ENCODE assay signal across 10 cellular contexts in the genomic region with DNA sequence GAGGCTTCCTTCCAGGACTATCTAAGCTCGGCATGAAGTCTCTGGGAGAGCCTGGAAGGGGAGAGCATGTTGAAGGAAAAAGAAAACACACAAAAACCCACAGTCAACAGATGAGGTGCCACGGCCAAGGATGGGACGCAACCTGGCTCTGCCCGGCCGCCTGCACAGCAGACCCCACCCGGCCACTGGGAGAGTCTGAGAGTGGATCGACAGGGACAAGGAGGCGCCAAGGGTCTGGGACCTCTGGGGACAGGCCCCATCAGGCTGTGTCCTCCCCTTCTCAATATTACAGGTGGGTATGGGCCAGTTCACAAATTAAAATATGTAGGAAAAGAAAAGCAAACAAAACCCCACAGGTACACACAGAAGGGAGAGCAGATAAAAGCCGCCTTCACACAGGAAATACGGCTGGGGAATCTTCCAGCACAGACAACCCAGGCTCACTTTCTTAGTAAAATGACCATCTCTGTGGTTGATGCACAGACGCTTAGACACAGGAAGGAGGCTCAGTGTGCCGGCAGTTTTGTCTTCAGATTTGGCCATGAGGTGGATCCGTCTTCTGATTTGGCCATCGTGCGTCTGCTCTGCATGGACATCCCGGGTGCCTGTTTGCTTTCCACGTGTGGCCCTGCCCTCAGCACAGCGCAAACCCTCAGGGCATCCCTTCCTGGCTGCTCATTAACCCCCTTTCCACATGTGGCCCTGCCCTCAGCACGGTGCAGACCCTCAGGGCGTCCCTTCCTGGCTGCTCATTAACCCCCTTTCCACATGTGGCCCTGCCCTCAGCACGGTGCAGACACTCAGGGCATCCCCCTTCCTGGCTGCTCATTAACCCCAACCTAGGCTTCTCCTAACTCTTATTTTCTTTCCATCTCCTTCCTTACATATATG.
DNase-seq lines count a peak whose midpoint lies in the region; ATAC-seq and TF ChIP-seq lines count a peak whose summit lies in the region.
"Had no signal": no experiment of that assay in that cellular context is flagged by ENCODE, and none has a peak within 500 bp of the region (broad histone marks: within the 10 kb centered on the region; RNA-seq: fewer than 3 reads in every experiment).

No MANE protein-coding gene starts in this region.

- dilution Hi-C loops in mammary epithelial cell (cut with HindIII; ENCODE audit: low sequenced_read_pairs), result loop anchor here (5.0 kb wide), 2 partner anchors 33 to 58 kb away; no protein-coding TSS in a partner anchor

- TF ChIP-seq CTCF in natural killer cell (IDR thresholded peaks at IDR 0.05) (no peak), mammary epithelial cell (conservative IDR thresholded peaks at IDR 0.05 in 1 of 2, IDR thresholded peaks at IDR 0.05 in 1 of 2; ENCODE audit: extremely low read depth in 1 of 2, insufficient read depth in 1 of 2, low read depth in 1 of 2, low read length in 2 of 2) (no peak)

- H3K36me3 Mint-ChIP-seq in activated CD4-positive, alpha-beta T cell treated with anti-CD3 and anti-CD28 coated beads, Interleukin-2, amount 10 ng/mL, durations not matched to agents 7 days and 5 days (ENCODE audit: low read depth), result peaks cover 7% of the 10 kb centered on the region
- no peaks in the 10 kb centered on the region for H3K36me3 Mint-ChIP-seq in natural killer cell

- peaks cover 6% of the 10 kb centered on the region for H3K4me1 ChIP-seq in mammary epithelial cell (ENCODE audit: insufficient read depth, low read length)
- H3K4me1 ChIP-seq: A549 had no signal

- intact Hi-C loops in natural killer cell (cut with micrococcal nuclease) (no loop called here), mammary epithelial cell (cut with micrococcal nuclease) (no loop called here)

- H3K79me2 ChIP-seq in mammary epithelial cell (ENCODE audit: insufficient read depth, low read length), result no peaks in the 10 kb centered on the region

- no peaks in the 10 kb centered on the region for H4K20me1 ChIP-seq in mammary epithelial cell (ENCODE audit: insufficient read depth, low read length)

- POLR2A ChIA-PET in activated CD4-positive, alpha-beta T cell treated with anti-CD3 and anti-CD28 coated beads, Interleukin-2, amount 10 ng/mL, durations not matched to agents 7 days and 5 days (lab: Charles Lee), result no interaction called here

- no peak overlapping the region for H3K27ac Mint-ChIP-seq in activated CD4-positive, alpha-beta T cell treated with anti-CD3 and anti-CD28 coated beads, Interleukin-2, amount 10 ng/mL, durations not matched to agents 7 days and 5 days
- peak overlapping the region in 1 of 2 donors; percentile 62 for H3K27ac Mint-ChIP-seq in natural killer cell

- ATAC-seq in GM21619 (IDR thresholded peaks at IDR 0.05; ENCODE audit: unreplicated experiment) (peak; percentile 76), HG03457 (IDR thresholded peaks at IDR 0.05; ENCODE audit: unreplicated experiment) (peak; percentile 47), natural killer cell (peak in 2 of 3 donors; percentile 35 to 58)
- ATAC-seq: A549 had no signal

- in situ Hi-C loops in mammary epithelial cell (cut with MboI; ENCODE audit: low sequenced_read_pairs in 2 of 2), result no loop called here

- CTCF ChIA-PET in activated CD4-positive, alpha-beta T cell treated with anti-CD3 and anti-CD28 coated beads, Interleukin-2, amount 10 ng/mL, durations not matched to agents 7 days and 5 days (lab: Charles Lee), result interaction anchor here (0.7 kb wide), 1 partner anchor 43 kb away, joined by 3 read pairs; no protein-coding TSS in a partner anchor
- CTCF ChIA-PET in mammary epithelial cell (lab: Charles Lee; ENCODE audit: low non-redundant PET), result no interaction called here

- no peaks in the 10 kb centered on the region for H3K27me3 ChIP-seq in MG63
- H3K27me3 ChIP-seq in mammary epithelial cell (ENCODE audit: insufficient read depth, low read length), result no peaks in the 10 kb centered on the region

- H3K9me3 Mint-ChIP-seq in activated CD4-positive, alpha-beta T cell treated with anti-CD3 and anti-CD28 coated beads, Interleukin-2, amount 10 ng/mL, durations not matched to agents 7 days and 5 days, result no peaks in the 10 kb centered on the region
- H3K9me3 Mint-ChIP-seq in natural killer cell, result no peaks in the 10 kb centered on the region

- H3K27ac ChIP-seq in mammary epithelial cell (ENCODE audit: insufficient read depth, low read depth, low read length), result no peak overlapping the region
- H3K27ac ChIP-seq: A549 had no signal

- H3K4me1 Mint-ChIP-seq in activated CD4-positive, alpha-beta T cell treated with anti-CD3 and anti-CD28 coated beads, Interleukin-2, amount 10 ng/mL, durations not matched to agents 7 days and 5 days, result peaks cover 39% of the 10 kb centered on the region
- peaks cover 16 to 22% of the 10 kb centered on the region in 2 donors for H3K4me1 Mint-ChIP-seq in natural killer cell

- WGBS in mammary epithelial cell (ENCODE audit: low coverage, missing lambda C conversion rate), result 80% methylated on average over 15 of the region's 21 CpGs

- H3K4me3 ChIP-seq in MG63 (no peak overlapping the region), mammary epithelial cell (replicated peaks in 1 of 3; ENCODE audit: insufficient read depth in 1 of 3, low read depth in 2 of 3, low read length in 3 of 3) (no peak overlapping the region)
- H3K4me3 ChIP-seq: A549 had no signal

- DNase-seq in activated CD4-positive, alpha-beta T cell treated with anti-CD3 and anti-CD28 coated beads, Interleukin-2, amount 10 ng/mL, durations not matched to agents 7 days and 5 days, result peak; percentile 20
- no peak for DNase-seq in activated CD4-positive, alpha-beta T cell treated with anti-CD3 and anti-CD28 coated beads for 1 hour
- DNase-seq in natural killer cell (no peak), superior temporal gyrus (ENCODE audit: extremely low spot score) (no peak), MG63 (no peak), mammary epithelial cell (no peak)
- DNase-seq: erythroblast had no signal

- no TSS peak for BruUV-seq in mammary epithelial cell (replicated peaks; lab: Mats Ljungman, UMichigan)

- no peaks in the 10 kb centered on the region for H3K36me3 ChIP-seq in MG63
- H3K36me3 ChIP-seq in mammary epithelial cell (ENCODE audit: insufficient read depth, low read length), result no peaks in the 10 kb centered on the region

- no peak overlapping the region for H3K9ac ChIP-seq in mammary epithelial cell (ENCODE audit: insufficient read depth, low read length)

- no peaks in the 10 kb centered on the region for H3K27me3 Mint-ChIP-seq in activated CD4-positive, alpha-beta T cell treated with anti-CD3 and anti-CD28 coated beads, Interleukin-2, amount 10 ng/mL, durations not matched to agents 7 days and 5 days
- no peaks in the 10 kb centered on the region for H3K27me3 Mint-ChIP-seq in natural killer cell (ENCODE audit: low read depth in 2 of 2)

- H3K9me3 ChIP-seq in MG63, result no peaks in the 10 kb centered on the region
- no peaks in the 10 kb centered on the region for H3K9me3 ChIP-seq in mammary epithelial cell (replicated peaks; ENCODE audit: insufficient read depth, low read length)
- H3K9me3 ChIP-seq: A549 had no signal

- H3K4me2 ChIP-seq in mammary epithelial cell (ENCODE audit: insufficient read depth, low read depth, low read length), result no peak overlapping the region
- H3K4me2 ChIP-seq: A549 had no signal

- H3K4me3 Mint-ChIP-seq in activated CD4-positive, alpha-beta T cell treated with anti-CD3 and anti-CD28 coated beads, Interleukin-2, amount 10 ng/mL, durations not matched to agents 7 days and 5 days, result no peak overlapping the region
- no peak overlapping the region for H3K4me3 Mint-ChIP-seq in natural killer cell

- no peak overlapping the region for H2AFZ ChIP-seq in mammary epithelial cell (ENCODE audit: low read depth, low read length)
